Comparison of ENCODE assay signal across 8 cellular contexts in the genomic region with DNA sequence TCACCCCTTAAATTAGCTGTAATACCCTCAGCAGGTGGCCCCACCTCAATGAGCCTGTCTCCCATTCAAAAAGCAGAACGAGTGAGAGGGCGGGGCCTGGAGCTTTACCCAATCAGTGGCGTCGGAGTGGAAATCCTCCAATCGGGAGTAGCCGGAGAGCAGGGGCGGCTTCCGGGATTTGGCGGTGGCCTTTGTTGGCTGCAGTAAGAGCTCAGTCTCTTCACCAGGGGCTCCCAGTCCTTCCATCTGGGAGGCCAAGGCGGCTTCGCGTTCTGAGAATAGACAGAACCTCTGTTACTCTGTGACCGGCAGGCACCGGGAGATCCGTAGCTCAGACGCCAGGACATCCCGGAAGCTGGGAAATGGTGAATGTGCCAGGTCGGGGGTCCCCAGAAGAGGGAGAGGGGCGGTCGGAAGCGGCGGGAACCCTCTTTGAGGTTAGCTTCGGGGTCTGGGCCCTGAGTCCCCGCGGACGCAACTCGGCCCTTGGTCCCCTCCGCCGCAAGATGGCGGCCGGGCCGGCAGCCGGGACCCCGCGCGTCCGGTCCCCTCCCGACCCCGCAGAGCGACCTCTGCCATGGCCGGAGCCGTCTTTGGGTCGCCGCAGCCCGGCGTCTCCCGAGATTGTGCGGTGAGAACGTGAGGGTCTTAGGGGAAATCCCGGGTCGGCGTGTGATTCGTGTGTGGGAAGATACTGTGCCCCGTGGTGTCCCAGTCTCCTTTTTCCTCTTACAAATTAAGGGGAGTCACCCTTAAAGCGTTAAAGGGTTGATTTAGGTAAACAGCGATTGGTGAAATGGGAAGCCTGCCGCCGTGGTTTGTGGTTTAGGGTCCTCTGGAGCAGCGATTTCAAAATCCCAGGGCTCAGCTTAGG.
DNase-seq lines count a peak whose midpoint lies in the region; TF ChIP-seq lines count a peak whose summit lies in the region.

No MANE protein-coding gene starts in this region.

- no peak for TF ChIP-seq CTCF in HFF-Myc (IDR thresholded peaks at IDR 0.05; ENCODE audit: low read depth, low read length, missing control alignments)

- H3K4me3 ChIP-seq in HFF-Myc (replicated peaks; ENCODE audit: low read depth, low read length), result peak overlapping the region; percentile 72

- DNase-seq in GM04504 (ENCODE audit: low read depth) (peak; percentile 84), HFF-Myc (ENCODE audit: extremely low read depth, low read depth) (peak; percentile 78), MV-4-11 (lab: John Stamatoyannopoulos, UW) (peak; percentile 89), SK-N-DZ (ENCODE audit: low spot score) (peak; percentile 96), globus pallidus (ENCODE audit: low spot score) (peak; percentile 90), non-pigmented ciliary epithelial cell (ENCODE audit: low read depth) (peak; percentile 75), superior temporal gyrus (ENCODE audit: extremely low spot score) (peak; percentile 96)
- DNase-seq in activated naive CD4-positive, alpha-beta T cell treated with anti-CD3 and anti-CD28 coated beads, Interleukin-2, amount 50 U/mL, for 16 hours, result peak; percentile 94

Comparison
In these comparisons a context has a peak if more than half of its experiments do, and no peak if none do; other contexts are left out.
1. Peak in every context shown above with its lines: DNase-seq and H3K4me3 ChIP-seq.